Comparison of ENCODE assay signal across 37 cellular contexts in genomic region chr18:80026363-80026762, GRCh38.
"Had no signal": no experiment of that assay in that cellular context is flagged by ENCODE, and none has a peak within 500 bp of the region (broad histone marks: within the 10 kb centered on the region; RNA-seq: fewer than 3 reads in every experiment).

No MANE protein-coding gene starts in this region.

- H3K27ac ChIP-seq: adrenal gland, ascending aorta, body of pancreas, brain microvascular endothelial cell, breast epithelium, cardiac muscle cell had no signal

- H3K4me1 ChIP-seq: adrenal gland, ascending aorta, body of pancreas, breast epithelium had no signal

- H3K27me3 ChIP-seq: adrenal gland, ascending aorta, body of pancreas, brain microvascular endothelial cell, breast epithelium, cardiac muscle cell had no signal

- H3K4me3 ChIP-seq: adrenal gland, ascending aorta, body of pancreas, breast epithelium, cardiac muscle cell had no signal

- H3K27me3 Mint-ChIP-seq: activated naive CD4-positive, alpha-beta T cell treated with anti-CD3 and anti-CD28 coated beads, Interleukin-2, amount 10 ng/mL, durations not matched to agents 7 days and 5 days; activated naive CD4-positive, alpha-beta T cell treated with anti-CD3 and anti-CD28 coated beads, Interleukin-2, amount 50 U/mL, for 24 hours; activated naive CD8-positive, alpha-beta T cell; activated naive CD8-positive, alpha-beta T cell treated with anti-CD3 and anti-CD28 coated beads for 36 hours; activated naive CD8-positive, alpha-beta T cell treated with anti-CD3 and anti-CD28 coated beads, Interleukin-2, amount 50 U/mL, for 24 hours; activated T-cell treated with anti-CD3 and anti-CD28 coated beads, Interleukin-2, amount 50 U/mL, for 24 hours; activated T-helper 17 cell treated with anti-CD3 and anti-CD28 coated beads, Interleukin-2, amount 50 U/mL, for 72 hours; brain; central memory CD8-positive, alpha-beta T cell had no signal

- H3K27ac Mint-ChIP-seq: activated naive CD4-positive, alpha-beta T cell treated with anti-CD3 and anti-CD28 coated beads for 36 hours; activated naive CD4-positive, alpha-beta T cell treated with anti-CD3 and anti-CD28 coated beads, Interleukin-2, amount 10 ng/mL, durations not matched to agents 7 days and 5 days; activated naive CD4-positive, alpha-beta T cell treated with anti-CD3 and anti-CD28 coated beads, Interleukin-2, amount 50 U/mL, for 24 hours; activated naive CD4-positive, alpha-beta T cell treated with anti-CD3 and anti-CD28 coated beads, Interleukin-2, amount 50 U/mL, for 72 hours; activated naive CD8-positive, alpha-beta T cell; activated naive CD8-positive, alpha-beta T cell treated with anti-CD3 and anti-CD28 coated beads for 36 hours; activated naive CD8-positive, alpha-beta T cell treated with anti-CD3 and anti-CD28 coated beads, Interleukin-2, amount 10 ng/mL, durations not matched to agents 7 days and 5 days; activated naive CD8-positive, alpha-beta T cell treated with anti-CD3 and anti-CD28 coated beads, Interleukin-2, amount 50 U/mL, for 24 hours; activated T-cell treated with anti-CD3 and anti-CD28 coated beads, Interleukin-2, amount 50 U/mL, for 24 hours; activated T-cell treated with anti-CD3 and anti-CD28 coated beads, Interleukin-2, amount 50 U/mL, for 72 hours; activated T-helper 1 cell treated with anti-CD3 and anti-CD28 coated beads, Interleukin-12 subunit alpha, Interleukin-12 subunit beta, Interleukin-2, Interleukin-4 antibody, amounts not matched to agents 30 ng/mL and 10 ng/mL and 1 ng/mL, durations not matched to agents 14 hours and 24 hours and 36 hours; activated T-helper 17 cell treated with anti-CD3 and anti-CD28 coated beads, Interleukin-2, amount 50 U/mL, for 72 hours; activated T-helper 2 cell treated with anti-CD3 and anti-CD28 coated beads, Interferon-gamma antibody, Interleukin-2, Interleukin-4, amounts not matched to agents 10 μg/mL and 5 μg/mL and 100 μg/mL, durations not matched to agents 14 hours and 24 hours and 36 hours; brain had no signal

- H3K4me3 Mint-ChIP-seq: activated naive CD4-positive, alpha-beta T cell treated with anti-CD3 and anti-CD28 coated beads for 36 hours; activated naive CD4-positive, alpha-beta T cell treated with anti-CD3 and anti-CD28 coated beads, Interleukin-2, amount 10 ng/mL, durations not matched to agents 7 days and 5 days; activated naive CD4-positive, alpha-beta T cell treated with anti-CD3 and anti-CD28 coated beads, Interleukin-2, amount 50 U/mL, for 24 hours; activated naive CD8-positive, alpha-beta T cell; activated naive CD8-positive, alpha-beta T cell treated with anti-CD3 and anti-CD28 coated beads for 36 hours; activated naive CD8-positive, alpha-beta T cell treated with anti-CD3 and anti-CD28 coated beads, Interleukin-2, amount 10 ng/mL, durations not matched to agents 7 days and 5 days; activated naive CD8-positive, alpha-beta T cell treated with anti-CD3 and anti-CD28 coated beads, Interleukin-2, amount 50 U/mL, for 24 hours; activated T-cell treated with anti-CD3 and anti-CD28 coated beads, Interleukin-2, amount 50 U/mL, for 24 hours; activated T-cell treated with anti-CD3 and anti-CD28 coated beads, Interleukin-2, amount 50 U/mL, for 4 hours; activated T-cell treated with anti-CD3 and anti-CD28 coated beads, Interleukin-2, amount 50 U/mL, for 72 hours; activated T-helper 1 cell treated with anti-CD3 and anti-CD28 coated beads, Interleukin-12 subunit alpha, Interleukin-12 subunit beta, Interleukin-2, Interleukin-4 antibody, amounts not matched to agents 30 ng/mL and 10 ng/mL and 1 ng/mL, durations not matched to agents 14 hours and 24 hours and 36 hours; activated T-helper 17 cell treated with anti-CD3 and anti-CD28 coated beads, Interleukin-2, amount 50 U/mL, for 72 hours; brain; central memory CD8-positive, alpha-beta T cell had no signal

- ATAC-seq: activated naive CD4-positive, alpha-beta T cell treated with anti-CD3 and anti-CD28 coated beads, Interleukin-2, amount 50 U/mL, for 72 hours; activated naive CD8-positive, alpha-beta T cell treated with anti-CD3 and anti-CD28 coated beads, Interleukin-2, amount 50 U/mL, for 24 hours; activated T-cell treated with anti-CD3 and anti-CD28 coated beads, Interleukin-2, amount 50 U/mL, for 4 hours; activated T-cell treated with anti-CD3 and anti-CD28 coated beads, Interleukin-2, amount 50 U/mL, for 72 hours; activated T-helper 17 cell treated with anti-CD3 and anti-CD28 coated beads, Interleukin-2, amount 50 U/mL, for 72 hours; body of pancreas had no signal

- H3K4me1 Mint-ChIP-seq: activated naive CD4-positive, alpha-beta T cell treated with anti-CD3 and anti-CD28 coated beads, Interleukin-2, amount 10 ng/mL, durations not matched to agents 7 days and 5 days; activated naive CD4-positive, alpha-beta T cell treated with anti-CD3 and anti-CD28 coated beads, Interleukin-2, amount 50 U/mL, for 24 hours; activated naive CD8-positive, alpha-beta T cell treated with anti-CD3 and anti-CD28 coated beads for 36 hours; activated naive CD8-positive, alpha-beta T cell treated with anti-CD3 and anti-CD28 coated beads, Interleukin-2, amount 10 ng/mL, durations not matched to agents 7 days and 5 days; activated naive CD8-positive, alpha-beta T cell treated with anti-CD3 and anti-CD28 coated beads, Interleukin-2, amount 50 U/mL, for 24 hours; activated T-helper 17 cell treated with anti-CD3 and anti-CD28 coated beads, Interleukin-2, amount 50 U/mL, for 72 hours; brain; central memory CD8-positive, alpha-beta T cell had no signal

- H3K36me3 ChIP-seq: adrenal gland, brain microvascular endothelial cell, breast epithelium, cardiac muscle cell had no signal

- DNase-seq: activated effector memory CD4-positive, alpha-beta T cell treated with anti-CD3 and anti-CD28 coated beads, Interleukin-2, amount 50 U/mL, for 16 hours; activated effector memory CD4-positive, alpha-beta T cell treated with Interleukin-2 at 50 U/mL for 16 hours; activated gamma-delta T cell; activated gamma-delta T cell treated with Interleukin-2 at 50 U/mL for 16 hours; activated naive CD4-positive, alpha-beta T cell; activated naive CD4-positive, alpha-beta T cell treated with anti-CD3 and anti-CD28 coated beads for 36 hours; activated naive CD4-positive, alpha-beta T cell treated with anti-CD3 and anti-CD28 coated beads, Interleukin-2, amount 10 ng/mL, durations not matched to agents 7 days and 5 days; activated naive CD4-positive, alpha-beta T cell treated with anti-CD3 and anti-CD28 coated beads, Interleukin-2, amount 50 U/mL, for 16 hours; activated naive CD4-positive, alpha-beta T cell treated with Interleukin-2 at 50 U/mL for 16 hours; activated naive CD8-positive, alpha-beta T cell treated with anti-CD3 and anti-CD28 coated beads for 36 hours; activated naive CD8-positive, alpha-beta T cell treated with anti-CD3 and anti-CD28 coated beads, Interleukin-2, amount 10 ng/mL, durations not matched to agents 7 days and 5 days; activated naive CD8-positive, alpha-beta T cell treated with anti-CD3 and anti-CD28 coated beads, Interleukin-2, amount 50 U/mL, for 24 hours; activated T-cell treated with anti-CD3 and anti-CD28 coated beads, Interleukin-2, amount 50 U/mL, for 24 hours; activated T-cell treated with anti-CD3 and anti-CD28 coated beads, Interleukin-2, amount 50 U/mL, for 4 hours; activated T-cell treated with anti-CD3 and anti-CD28 coated beads, Interleukin-2, amount 50 U/mL, for 48 hours; activated T-cell treated with anti-CD3 and anti-CD28 coated beads, Interleukin-2, amount 50 U/mL, for 72 hours; adrenal gland; amniotic stem cell; amygdala; anterior cingulate cortex; aorta; body of pancreas; brain microvascular endothelial cell; caudate nucleus; central memory CD4-positive, alpha-beta T cell; cerebellar nuclear complex had no signal
